ENCODE assay signal across 8 cellular contexts in genomic region chr4:88378691-88379559, GRCh38.
A peak's percentile ranks its signal among the peaks of the same experiment; 100 is the strongest.
DNase-seq lines count a peak whose midpoint lies in the region; ATAC-seq and TF ChIP-seq lines count a peak whose summit lies in the region.

HERC6 (plus strand) TSS chr4:88378852; CDS start chr4:88378922, 70 bp downstream.

- ATAC-seq in GM21619 (IDR thresholded peaks at IDR 0.05; ENCODE audit: unreplicated experiment) = peak; percentile 71
- ATAC-seq in stimulated activated naive CD8-positive, alpha-beta T cell treated with anti-CD3 and anti-CD28 coated beads, Interleukin-15, Interleukin-2, amounts not matched to agents 100 U/mL and 50 U/mL, for 24 hours = peak; percentile 60

- POLR2A ChIA-PET in RWPE1 (lab: Yijun Ruan, JAX; ENCODE audit: low non-redundant PET) = no interaction called here

- H3K36me3 Mint-ChIP-seq in nephron (ENCODE audit: low read depth) = no peaks in the 10 kb centered on the region

- peak; percentile 52 for TF ChIP-seq RAD21 in Ishikawa (IDR thresholded peaks at IDR 0.05; ENCODE audit: low read depth)

- TF ChIP-seq EP300 in Ishikawa (IDR thresholded peaks at IDR 0.05; ENCODE audit: borderline replicate concordance) = no peak

- peak within 1 kb of the TSS; percentile 85 to 91 (median 90) for H3K4me3 Mint-ChIP-seq in nephron

- no peaks in the 10 kb centered on the region for H3K4me1 Mint-ChIP-seq in nephron

- peak within 1 kb of the TSS; percentile 86 for H3K27ac ChIP-seq in RWPE1

- DNase-seq in DMS79 treated with DMSO at 0.1 percent for 48 hours (lab: John Stamatoyannopoulos, UW) = peak; percentile 69
- DNase-seq in RWPE1 (ENCODE audit: low spot score) = peak; percentile 82
- DNase-seq in activated effector memory CD4-positive, alpha-beta T cell treated with Interleukin-2 at 50 U/mL for 16 hours = peak; percentile 58
- peak; percentile 60 for DNase-seq in fibroblast of the conjunctiva (ENCODE audit: low read depth)
- peak; percentile 78 for DNase-seq in stimulated activated naive CD8-positive, alpha-beta T cell treated with anti-CD3 and anti-CD28 coated beads, Interleukin-15, Interleukin-2, amounts not matched to agents 100 U/mL and 50 U/mL, for 24 hours

- CTCF ChIA-PET in RWPE1 (lab: Yijun Ruan, JAX) = interaction anchor here (0.5 to 1.1 kb wide), 5 partner anchors 78 to 151 kb away, joined by 3 to 8 read pairs (median 3); partner anchors contain the start of gene HERC5

- peak; percentile 77 for TF ChIP-seq CTCF in RWPE1 (conservative IDR thresholded peaks at IDR 0.05; ENCODE audit: low read depth)
- peak; percentile 77 to 81 (median 79) for TF ChIP-seq CTCF in nephron (IDR thresholded peaks at IDR 0.05; ENCODE audit: unreplicated experiment in 3 of 3)

- H3K27me3 Mint-ChIP-seq in nephron (ENCODE audit: low read depth) = peaks cover 21% of the 10 kb centered on the region

- H3K27ac Mint-ChIP-seq in nephron = peak within 1 kb of the TSS in 2 of 3 experiments; percentile 31 to 47

- no peaks in the 10 kb centered on the region for H3K9me3 Mint-ChIP-seq in nephron

TF ChIP-seq in Ishikawa, 13 proteins besides CTCF, POLR2A, EP300 and RAD21:
- TF ChIP-seq TEAD4 (IDR thresholded peaks at IDR 0.05) (0 out of 2 replicates have a peak, but pooled peaks have one; percentile 8), TCF12 (IDR thresholded peaks at IDR 0.05; ENCODE audit: low read depth) (peak; percentile 28; the same call in 1 of the 2 replicates), CEBPB (IDR thresholded peaks at IDR 0.05) (no peak), ZBTB7A (IDR thresholded peaks at IDR 0.05; ENCODE audit: low read depth) (peak; percentile 99), FOXM1 (IDR thresholded peaks at IDR 0.05; ENCODE audit: borderline replicate concordance, low read depth) (no peak), YY1 (IDR thresholded peaks at IDR 0.05; ENCODE audit: low read depth) (peak; percentile 6; the same call in 1 of the 2 replicates)
TF ChIP-seq in Ishikawa: peak in this region for 4.

Comparison
In these comparisons a context has a peak if more than half of its experiments do, and no peak if none do; other contexts are left out.
1. Peak in every context shown above with its lines: DNase-seq, ATAC-seq and H3K27ac ChIP-seq.